14 cellular contexts compared by ENCODE assay signal in the genomic region with DNA sequence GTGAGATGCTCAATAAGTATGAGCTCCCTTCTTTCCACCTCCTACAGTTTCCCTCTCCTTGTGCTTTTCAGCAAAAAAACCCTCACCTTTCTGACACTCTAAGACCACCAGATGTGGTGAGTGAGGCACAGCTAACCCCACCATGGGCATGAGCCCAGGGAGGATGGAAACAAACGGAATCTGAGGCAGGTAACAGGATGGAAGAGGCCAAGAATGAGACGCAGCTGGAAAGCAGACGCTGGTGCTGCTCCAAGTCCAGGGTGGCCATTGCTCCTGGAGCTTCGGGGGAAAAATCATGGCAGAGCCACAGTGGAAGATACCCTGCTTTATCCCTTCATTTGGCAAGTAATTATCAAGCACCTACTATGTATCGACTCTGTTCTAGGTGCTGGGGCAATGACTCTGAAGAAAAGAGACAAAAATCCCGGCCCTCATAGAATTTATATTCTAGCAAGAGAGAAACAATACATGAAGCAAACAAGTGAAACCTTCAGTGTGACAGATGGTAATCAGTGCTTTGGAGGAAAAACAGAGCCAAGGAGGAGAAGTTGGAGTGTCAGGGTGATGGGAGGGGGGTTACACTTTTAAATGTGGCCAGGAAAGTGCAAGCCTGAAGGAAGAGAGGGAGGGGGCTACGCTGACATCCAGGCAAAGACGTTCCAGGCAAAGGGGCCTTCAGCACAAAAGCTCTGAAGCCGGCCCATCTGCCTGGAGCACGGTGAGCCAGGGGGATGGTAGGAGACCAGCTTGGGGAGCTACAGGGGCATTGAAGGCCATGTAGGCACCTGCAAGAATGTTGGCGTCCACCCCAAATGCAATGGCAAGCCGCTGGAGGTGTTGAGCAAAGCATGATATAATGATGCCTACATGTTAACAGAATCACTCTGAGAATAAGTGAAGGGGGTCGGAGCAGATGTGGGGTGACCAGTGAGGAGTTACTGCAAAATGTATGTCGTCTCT.
"Had no signal": no experiment of that assay in that cellular context is flagged by ENCODE, and none has a peak within 500 bp of the region (broad histone marks: within the 10 kb centered on the region; RNA-seq: fewer than 3 reads in every experiment).

No MANE protein-coding gene starts in this region.

- ATAC-seq: activated naive CD8-positive, alpha-beta T cell treated with anti-CD3 and anti-CD28 coated beads, Interleukin-2, amount 50 U/mL, for 24 hours; effector memory CD8-positive, alpha-beta T cell; left cardiac atrium; psoas muscle; sciatic nerve; SK-N-SH treated with all-trans-retinoic acid at 6 μM for 48 hours; WTC11 had no signal

- H3K4me3 ChIP-seq: ascending aorta, psoas muscle had no signal

- H3K9me3 ChIP-seq: ascending aorta, psoas muscle had no signal

- DNase-seq: activated CD4-positive, alpha-beta T cell treated with anti-CD3 and anti-CD28 coated beads for 48 hours; activated naive CD8-positive, alpha-beta T cell treated with anti-CD3 and anti-CD28 coated beads, Interleukin-2, amount 50 U/mL, for 24 hours; caudate nucleus; effector memory CD8-positive, alpha-beta T cell; left cardiac atrium; occipital lobe; psoas muscle; stimulated activated naive CD4-positive, alpha-beta T cell; trophoblast cell had no signal

- H3K27me3 Mint-ChIP-seq: activated naive CD8-positive, alpha-beta T cell treated with anti-CD3 and anti-CD28 coated beads, Interleukin-2, amount 50 U/mL, for 24 hours; effector memory CD8-positive, alpha-beta T cell had no signal

- H3K4me3 Mint-ChIP-seq: activated naive CD8-positive, alpha-beta T cell treated with anti-CD3 and anti-CD28 coated beads, Interleukin-2, amount 50 U/mL, for 24 hours; effector memory CD8-positive, alpha-beta T cell; nephron; WTC11 had no signal

- H3K27me3 ChIP-seq: ascending aorta had no signal

- H3K4me1 ChIP-seq: ascending aorta had no signal

- H3K36me3 ChIP-seq: ascending aorta had no signal

- H3K4me1 Mint-ChIP-seq: activated naive CD8-positive, alpha-beta T cell treated with anti-CD3 and anti-CD28 coated beads, Interleukin-2, amount 50 U/mL, for 24 hours had no signal

- H3K27ac ChIP-seq: ascending aorta, psoas muscle had no signal

- H3K9me3 Mint-ChIP-seq: activated naive CD8-positive, alpha-beta T cell treated with anti-CD3 and anti-CD28 coated beads, Interleukin-2, amount 50 U/mL, for 24 hours; effector memory CD8-positive, alpha-beta T cell; nephron; WTC11 had no signal

- H3K36me3 Mint-ChIP-seq: WTC11 had no signal

- H3K27ac Mint-ChIP-seq: activated naive CD8-positive, alpha-beta T cell treated with anti-CD3 and anti-CD28 coated beads, Interleukin-2, amount 50 U/mL, for 24 hours; effector memory CD8-positive, alpha-beta T cell; WTC11 had no signal
